In the genomic region with DNA sequence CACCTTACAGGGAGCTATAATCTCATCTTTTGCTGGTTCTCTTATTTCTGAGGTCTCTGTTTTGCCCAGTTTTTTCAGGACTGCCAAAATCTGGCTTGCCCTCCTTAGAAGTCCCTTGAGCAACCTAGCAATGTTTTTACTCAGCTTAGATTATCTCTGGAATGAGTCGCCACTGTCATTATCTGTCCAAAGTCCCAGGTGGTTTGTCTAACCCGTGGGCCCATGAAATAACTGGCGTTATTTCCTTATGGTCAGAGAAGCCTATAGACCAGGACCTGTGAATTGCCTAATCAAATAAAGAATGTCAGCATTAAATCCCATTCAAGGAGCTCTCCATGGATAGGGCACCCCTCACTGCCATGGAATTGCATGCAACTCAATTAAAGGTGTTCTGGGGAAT, we compare ENCODE assay signal across 18 cellular contexts.
DNase-seq lines count a peak whose midpoint lies in the region; ATAC-seq, FAIRE-seq and TF ChIP-seq lines count a peak whose summit lies in the region.
"Had no signal": no experiment of that assay in that cellular context is flagged by ENCODE, and none has a peak within 500 bp of the region (broad histone marks: within the 10 kb centered on the region; RNA-seq: fewer than 3 reads in every experiment).

No MANE protein-coding gene starts in this region.

- H3K4me1 ChIP-seq in mucosa of descending colon (ENCODE audit: low read depth): peaks cover 11% of the 10 kb centered on the region

- no peaks in the 10 kb centered on the region for H3K4me1 Mint-ChIP-seq in CD4-positive, alpha-beta T cell (ENCODE audit: low read depth)

- no peaks in the 10 kb centered on the region for H3K27me3 ChIP-seq in bronchial epithelial cell (ENCODE audit: control insufficient read depth, insufficient read depth, low read length)
- no peaks in the 10 kb centered on the region for H3K27me3 ChIP-seq in CD4-positive, alpha-beta T cell (ENCODE audit: control insufficient read depth, insufficient read depth, low read length)

- H3K36me3 ChIP-seq in bronchial epithelial cell (ENCODE audit: control insufficient read depth, insufficient read depth, low read length) (no peaks in the 10 kb centered on the region), mucosa of descending colon (ENCODE audit: low read depth) (no peaks in the 10 kb centered on the region)

- no peak for TF ChIP-seq CTCF in NB4 (IDR thresholded peaks at IDR 0.05; ENCODE audit: low read depth, low read length)
- no peak for TF ChIP-seq CTCF in bronchial epithelial cell (IDR thresholded peaks at IDR 0.05; ENCODE audit: insufficient read depth, low read length, severe bottlenecking)
- TF ChIP-seq CTCF in mucosa of descending colon (IDR thresholded peaks at IDR 0.05): no peak
- no peak for TF ChIP-seq CTCF in CD4-positive, alpha-beta T cell (IDR thresholded peaks at IDR 0.05)

- intact Hi-C loops in mucosa of descending colon (cut with DNase I, micrococcal nuclease): no loop called here
- intact Hi-C loops in CD4-positive, alpha-beta T cell (cut with DNase I, micrococcal nuclease): no loop called here

- peak; percentile 77 for ATAC-seq in mucosa of descending colon
- ATAC-seq in GM19395 (IDR thresholded peaks at IDR 0.05; ENCODE audit: unreplicated experiment): no peak
- ATAC-seq in CD4-positive, alpha-beta T cell (ENCODE audit: poor library complexity): no peak
- ATAC-seq: CD8-positive, alpha-beta T cell had no signal

- H3K9me3 ChIP-seq in mucosa of descending colon: no peaks in the 10 kb centered on the region
- no peaks in the 10 kb centered on the region for H3K9me3 ChIP-seq in CD4-positive, alpha-beta T cell (ENCODE audit: control insufficient read depth, low read length)

- H3K4me3 Mint-ChIP-seq in CD4-positive, alpha-beta T cell: no peak overlapping the region
- H3K4me3 Mint-ChIP-seq: B cell; CD8-positive, alpha-beta T cell; IgD-negative memory B cell had no signal

- no peaks in the 10 kb centered on the region for H3K9me3 Mint-ChIP-seq in CD4-positive, alpha-beta T cell
- H3K9me3 Mint-ChIP-seq: CD8-positive, alpha-beta T cell; IgD-negative memory B cell had no signal

- no peak overlapping the region for H3K27ac Mint-ChIP-seq in CD4-positive, alpha-beta T cell
- H3K27ac Mint-ChIP-seq: B cell; CD8-positive, alpha-beta T cell had no signal

- TF ChIP-seq POLR2A in NB4 (IDR thresholded peaks at IDR 0.05; ENCODE audit: extremely low read depth, insufficient read length): no peak

- no peaks in the 10 kb centered on the region for H3K36me3 Mint-ChIP-seq in CD4-positive, alpha-beta T cell (ENCODE audit: low read depth)
- H3K36me3 Mint-ChIP-seq: CD8-positive, alpha-beta T cell had no signal

- no peak overlapping the region for H3K27ac ChIP-seq in CD4-positive, alpha-beta T cell (ENCODE audit: low read depth, low read length)
- H3K27ac ChIP-seq: C4-2B, GM23248 had no signal

- no peaks in the 10 kb centered on the region for H3K27me3 Mint-ChIP-seq in CD4-positive, alpha-beta T cell
- H3K27me3 Mint-ChIP-seq: B cell, IgD-negative memory B cell had no signal

- CTCF ChIA-PET in CD4-positive, alpha-beta T cell (lab: Charles Lee): no interaction called here

- POLR2A ChIA-PET in CD4-positive, alpha-beta T cell (lab: Charles Lee): no interaction called here

- DNase-seq in NB4 (ENCODE audit: low read depth): peak; percentile 23
- no peak for DNase-seq in bronchial epithelial cell (ENCODE audit: low read depth)
- DNase-seq in mucosa of descending colon: peak in 1 of 3 donors; percentile 14
- DNase-seq in NCI-H2107 treated with DMSO at 0.1 percent for 48 hours (lab: John Stamatoyannopoulos, UW; ENCODE audit: unreplicated experiment): no peak
- no peak for DNase-seq in NCI-H1436 (lab: John Stamatoyannopoulos, UW)
- no peak for DNase-seq in CD4-positive, alpha-beta T cell
- DNase-seq: CD8-positive, alpha-beta T cell; COR-L47; DND-41; GDM1; GM23248 had no signal

- peak; percentile 47 for FAIRE-seq in bronchial epithelial cell (lab: Jason Lieb, UNC)
- FAIRE-seq: GM12892, GM19239, H54 had no signal

- H3K4me3 ChIP-seq in NB4 (ENCODE audit: low read depth, low read length) (no peak overlapping the region), bronchial epithelial cell (ENCODE audit: low read depth, low read length) (no peak overlapping the region), mucosa of descending colon (no peak overlapping the region)
- H3K4me3 ChIP-seq: GM23248 had no signal
